ENCODE assay signal across 8 cellular contexts in the genomic region with DNA sequence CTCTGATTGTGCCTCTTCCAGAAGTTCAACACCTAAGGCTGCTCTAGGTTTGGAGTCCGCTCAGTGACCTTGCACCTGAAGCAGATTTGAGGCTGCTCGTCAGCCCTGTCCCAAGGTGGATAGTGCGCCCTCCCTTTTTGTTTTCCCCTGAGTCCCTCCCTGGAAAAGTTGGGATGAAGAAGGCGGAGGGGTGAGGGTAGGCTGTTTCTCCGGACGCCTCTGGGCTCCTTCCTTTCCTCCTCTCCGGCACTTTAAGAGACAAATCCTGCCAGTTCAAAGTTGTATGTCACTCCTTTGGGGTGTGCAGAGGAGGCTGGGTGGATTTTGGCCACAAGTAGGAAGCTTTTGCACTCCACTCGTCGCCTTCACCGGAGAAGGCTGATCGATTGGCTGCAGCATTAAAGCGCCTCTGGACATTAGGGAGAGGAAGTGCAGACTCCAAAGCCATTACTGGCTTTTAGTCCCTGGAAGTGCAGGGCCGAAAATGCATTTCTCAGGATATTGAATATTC.
DNase-seq lines count a peak whose midpoint lies in the region; ATAC-seq and TF ChIP-seq lines count a peak whose summit lies in the region.

No MANE protein-coding gene starts in this region.

- peaks cover 5% of the 10 kb centered on the region for H3K4me1 ChIP-seq in neuron (ENCODE audit: insufficient read depth, low read length)

- no peak overlapping the region for H2AFZ ChIP-seq in neuron (ENCODE audit: low read depth, low read length)

- peak; percentile 18 to 31 for ATAC-seq in left cardiac atrium
- no peak for ATAC-seq in HG03097 (IDR thresholded peaks at IDR 0.05; ENCODE audit: low FRiP score, unreplicated experiment)
- ATAC-seq in HG02981 (IDR thresholded peaks at IDR 0.05; ENCODE audit: unreplicated experiment), result no peak
- ATAC-seq in HG03196 (IDR thresholded peaks at IDR 0.05; ENCODE audit: unreplicated experiment), result no peak
- no peak for ATAC-seq in GM18502 (IDR thresholded peaks at IDR 0.05; ENCODE audit: poor library complexity, unreplicated experiment)

- H3K4me3 ChIP-seq in AG09309 (ENCODE audit: control insufficient read depth, low read depth, low read length) (peak overlapping the region; percentile 90), WI38 (ENCODE audit: low read depth, low read length) (peak overlapping the region; percentile 87), neuron (ENCODE audit: low read length) (peak overlapping the region; percentile 52)

- TF ChIP-seq CTCF in AG09309 (IDR thresholded peaks at IDR 0.05; ENCODE audit: control insufficient read depth, insufficient read depth, low read depth, low read length, missing control alignments) (no peak), WI38 (IDR thresholded peaks at IDR 0.05; ENCODE audit: low read depth, low read length) (no peak)

- H3K36me3 ChIP-seq in neuron (ENCODE audit: insufficient read depth, low read length), result no peaks in the 10 kb centered on the region

- no peaks in the 10 kb centered on the region for H3K9me3 ChIP-seq in neuron (ENCODE audit: low read length)

- DNase-seq in AG09309 (ENCODE audit: low read depth) (no peak), left cardiac atrium (no peak)

- H3K27me3 ChIP-seq in neuron (ENCODE audit: insufficient read depth, low read length), result peaks cover 54% of the 10 kb centered on the region

- intact Hi-C loops in left cardiac atrium (cut with DNase I), result no loop called here

Comparison
In these comparisons a context has a peak if more than half of its experiments do, and no peak if none do; other contexts are left out.
1. ATAC-seq: peak in left cardiac atrium (2 of 2); none in HG03097 (single experiment), HG02981 (single experiment), HG03196 (single experiment) and GM18502 (single experiment).
2. Peak in every context shown above with its lines, with median percentiles within 50 percentile points of each other: H3K4me3 ChIP-seq.